In genomic region chr6:158825038-158825950, GRCh38 we compare ENCODE assay signal across 1 cellular context.
TF ChIP-seq lines count a peak whose summit lies in the region.

No MANE protein-coding gene starts in this region.

TF ChIP-seq in GM23338, 12 proteins besides CTCF, POLR2A, EP300 and RAD21 (continued from another document):
- TF ChIP-seq NANOG (IDR thresholded peaks at IDR 0.05; ENCODE audit: borderline replicate concordance): no peak
- TF ChIP-seq REST (IDR thresholded peaks at IDR 0.05; ENCODE audit: unreplicated experiment): no peak
- no peak for TF ChIP-seq STAT1 (IDR thresholded peaks at IDR 0.05; ENCODE audit: unreplicated experiment)
- TF ChIP-seq ZNF462 (CRISPR knock-in tag; IDR thresholded peaks at IDR 0.05): no peak
TF ChIP-seq in GM23338: peak in this region for 0.
